In the genomic region with DNA sequence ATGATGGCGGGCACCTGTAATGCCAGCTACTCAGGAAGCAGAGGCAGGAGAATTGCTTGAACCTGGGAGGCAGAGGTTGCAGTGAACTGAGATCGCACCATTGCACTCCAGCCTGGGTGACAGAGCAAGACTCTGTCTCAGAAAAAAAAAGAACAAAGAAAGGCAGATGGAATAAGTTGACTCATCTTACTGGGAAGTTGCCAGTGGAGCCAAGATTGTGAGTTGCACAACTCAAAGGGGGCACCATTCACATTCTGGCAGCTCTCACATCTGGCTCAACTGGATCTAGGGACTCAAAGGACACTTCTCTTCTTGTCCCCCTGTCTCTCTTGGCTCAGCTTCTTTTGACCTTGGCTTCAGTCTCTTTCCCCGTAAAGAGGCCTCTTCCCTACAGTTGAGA, we compare ENCODE assay signal across 1 cellular context.
TF ChIP-seq lines count a peak whose summit lies in the region.

No MANE protein-coding gene starts in this region.

TF ChIP-seq in H1, 55 proteins besides CTCF, POLR2A, EP300 and RAD21 (continued from another document):
- TF ChIP-seq, protein P1, sequence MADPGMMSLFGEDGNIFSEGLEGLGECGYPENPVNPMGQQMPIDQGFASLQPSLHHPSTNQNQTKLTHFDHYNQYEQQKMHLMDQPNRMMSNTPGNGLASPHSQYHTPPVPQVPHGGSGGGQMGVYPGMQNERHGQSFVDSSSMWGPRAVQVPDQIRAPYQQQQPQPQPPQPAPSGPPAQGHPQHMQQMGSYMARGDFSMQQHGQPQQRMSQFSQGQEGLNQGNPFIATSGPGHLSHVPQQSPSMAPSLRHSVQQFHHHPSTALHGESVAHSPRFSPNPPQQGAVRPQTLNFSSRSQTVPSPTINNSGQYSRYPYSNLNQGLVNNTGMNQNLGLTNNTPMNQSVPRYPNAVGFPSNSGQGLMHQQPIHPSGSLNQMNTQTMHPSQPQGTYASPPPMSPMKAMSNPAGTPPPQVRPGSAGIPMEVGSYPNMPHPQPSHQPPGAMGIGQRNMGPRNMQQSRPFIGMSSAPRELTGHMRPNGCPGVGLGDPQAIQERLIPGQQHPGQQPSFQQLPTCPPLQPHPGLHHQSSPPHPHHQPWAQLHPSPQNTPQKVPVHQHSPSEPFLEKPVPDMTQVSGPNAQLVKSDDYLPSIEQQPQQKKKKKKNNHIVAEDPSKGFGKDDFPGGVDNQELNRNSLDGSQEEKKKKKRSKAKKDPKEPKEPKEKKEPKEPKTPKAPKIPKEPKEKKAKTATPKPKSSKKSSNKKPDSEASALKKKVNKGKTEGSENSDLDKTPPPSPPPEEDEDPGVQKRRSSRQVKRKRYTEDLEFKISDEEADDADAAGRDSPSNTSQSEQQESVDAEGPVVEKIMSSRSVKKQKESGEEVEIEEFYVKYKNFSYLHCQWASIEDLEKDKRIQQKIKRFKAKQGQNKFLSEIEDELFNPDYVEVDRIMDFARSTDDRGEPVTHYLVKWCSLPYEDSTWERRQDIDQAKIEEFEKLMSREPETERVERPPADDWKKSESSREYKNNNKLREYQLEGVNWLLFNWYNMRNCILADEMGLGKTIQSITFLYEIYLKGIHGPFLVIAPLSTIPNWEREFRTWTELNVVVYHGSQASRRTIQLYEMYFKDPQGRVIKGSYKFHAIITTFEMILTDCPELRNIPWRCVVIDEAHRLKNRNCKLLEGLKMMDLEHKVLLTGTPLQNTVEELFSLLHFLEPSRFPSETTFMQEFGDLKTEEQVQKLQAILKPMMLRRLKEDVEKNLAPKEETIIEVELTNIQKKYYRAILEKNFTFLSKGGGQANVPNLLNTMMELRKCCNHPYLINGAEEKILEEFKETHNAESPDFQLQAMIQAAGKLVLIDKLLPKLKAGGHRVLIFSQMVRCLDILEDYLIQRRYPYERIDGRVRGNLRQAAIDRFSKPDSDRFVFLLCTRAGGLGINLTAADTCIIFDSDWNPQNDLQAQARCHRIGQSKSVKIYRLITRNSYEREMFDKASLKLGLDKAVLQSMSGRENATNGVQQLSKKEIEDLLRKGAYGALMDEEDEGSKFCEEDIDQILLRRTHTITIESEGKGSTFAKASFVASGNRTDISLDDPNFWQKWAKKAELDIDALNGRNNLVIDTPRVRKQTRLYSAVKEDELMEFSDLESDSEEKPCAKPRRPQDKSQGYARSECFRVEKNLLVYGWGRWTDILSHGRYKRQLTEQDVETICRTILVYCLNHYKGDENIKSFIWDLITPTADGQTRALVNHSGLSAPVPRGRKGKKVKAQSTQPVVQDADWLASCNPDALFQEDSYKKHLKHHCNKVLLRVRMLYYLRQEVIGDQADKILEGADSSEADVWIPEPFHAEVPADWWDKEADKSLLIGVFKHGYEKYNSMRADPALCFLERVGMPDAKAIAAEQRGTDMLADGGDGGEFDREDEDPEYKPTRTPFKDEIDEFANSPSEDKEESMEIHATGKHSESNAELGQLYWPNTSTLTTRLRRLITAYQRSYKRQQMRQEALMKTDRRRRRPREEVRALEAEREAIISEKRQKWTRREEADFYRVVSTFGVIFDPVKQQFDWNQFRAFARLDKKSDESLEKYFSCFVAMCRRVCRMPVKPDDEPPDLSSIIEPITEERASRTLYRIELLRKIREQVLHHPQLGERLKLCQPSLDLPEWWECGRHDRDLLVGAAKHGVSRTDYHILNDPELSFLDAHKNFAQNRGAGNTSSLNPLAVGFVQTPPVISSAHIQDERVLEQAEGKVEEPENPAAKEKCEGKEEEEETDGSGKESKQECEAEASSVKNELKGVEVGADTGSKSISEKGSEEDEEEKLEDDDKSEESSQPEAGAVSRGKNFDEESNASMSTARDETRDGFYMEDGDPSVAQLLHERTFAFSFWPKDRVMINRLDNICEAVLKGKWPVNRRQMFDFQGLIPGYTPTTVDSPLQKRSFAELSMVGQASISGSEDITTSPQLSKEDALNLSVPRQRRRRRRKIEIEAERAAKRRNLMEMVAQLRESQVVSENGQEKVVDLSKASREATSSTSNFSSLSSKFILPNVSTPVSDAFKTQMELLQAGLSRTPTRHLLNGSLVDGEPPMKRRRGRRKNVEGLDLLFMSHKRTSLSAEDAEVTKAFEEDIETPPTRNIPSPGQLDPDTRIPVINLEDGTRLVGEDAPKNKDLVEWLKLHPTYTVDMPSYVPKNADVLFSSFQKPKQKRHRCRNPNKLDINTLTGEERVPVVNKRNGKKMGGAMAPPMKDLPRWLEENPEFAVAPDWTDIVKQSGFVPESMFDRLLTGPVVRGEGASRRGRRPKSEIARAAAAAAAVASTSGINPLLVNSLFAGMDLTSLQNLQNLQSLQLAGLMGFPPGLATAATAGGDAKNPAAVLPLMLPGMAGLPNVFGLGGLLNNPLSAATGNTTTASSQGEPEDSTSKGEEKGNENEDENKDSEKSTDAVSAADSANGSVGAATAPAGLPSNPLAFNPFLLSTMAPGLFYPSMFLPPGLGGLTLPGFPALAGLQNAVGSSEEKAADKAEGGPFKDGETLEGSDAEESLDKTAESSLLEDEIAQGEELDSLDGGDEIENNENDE (IDR thresholded peaks at IDR 0.05; ENCODE audit: insufficient replicate concordance, low read length) = no peak
- TF ChIP-seq, protein P2, sequence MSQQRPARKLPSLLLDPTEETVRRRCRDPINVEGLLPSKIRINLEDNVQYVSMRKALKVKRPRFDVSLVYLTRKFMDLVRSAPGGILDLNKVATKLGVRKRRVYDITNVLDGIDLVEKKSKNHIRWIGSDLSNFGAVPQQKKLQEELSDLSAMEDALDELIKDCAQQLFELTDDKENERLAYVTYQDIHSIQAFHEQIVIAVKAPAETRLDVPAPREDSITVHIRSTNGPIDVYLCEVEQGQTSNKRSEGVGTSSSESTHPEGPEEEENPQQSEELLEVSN (IDR thresholded peaks at IDR 0.05) = no peak
- TF ChIP-seq CEBPB (IDR thresholded peaks at IDR 0.05; ENCODE audit: low read depth, low read length) (no peak), RFX5 (IDR thresholded peaks at IDR 0.05; ENCODE audit: borderline replicate concordance, low read depth, low read length) (no peak), ASH2L (IDR thresholded peaks at IDR 0.05; ENCODE audit: low read length) (no peak)
